In the genomic region with DNA sequence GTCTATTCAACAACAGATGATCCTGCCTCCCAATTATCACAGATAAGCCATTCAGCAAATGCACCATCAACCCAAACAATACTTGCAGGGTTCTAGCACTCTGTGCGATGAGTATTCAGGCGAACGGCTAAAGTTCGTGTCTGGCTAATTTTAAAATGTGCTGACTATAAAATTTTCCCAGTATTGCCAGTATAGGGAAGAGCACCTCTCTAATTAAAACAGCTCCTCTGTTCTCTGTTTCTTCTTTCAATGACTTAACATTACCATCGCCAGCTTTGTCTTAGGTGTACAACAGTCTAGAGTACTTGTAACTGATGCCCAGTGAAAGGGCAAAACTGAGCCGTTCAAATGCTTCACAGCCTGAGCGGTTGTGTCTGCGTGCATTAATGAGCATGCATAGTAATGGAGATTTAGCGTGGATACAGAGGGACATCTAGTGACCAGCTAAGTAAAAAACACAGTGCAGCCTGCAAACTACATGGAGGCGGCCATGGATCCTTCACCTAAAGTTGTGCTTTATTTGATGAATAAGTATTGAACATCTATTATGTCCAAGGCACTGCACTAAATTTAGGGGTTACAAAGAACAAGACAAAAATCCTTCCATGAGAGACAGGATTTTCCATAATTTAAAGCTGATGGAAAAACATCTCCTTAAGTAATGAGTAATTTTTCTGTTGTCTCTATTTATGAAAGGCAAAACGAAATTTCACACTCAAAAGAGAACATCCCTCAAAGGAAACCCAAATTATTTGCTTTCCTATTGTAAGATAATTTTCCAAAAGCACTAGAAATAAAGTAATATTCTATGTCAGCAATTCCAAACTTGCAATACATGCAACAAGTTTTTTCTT, we compare ENCODE assay signal across 8 cellular contexts.
DNase-seq lines count a peak whose midpoint lies in the region; ATAC-seq and TF ChIP-seq lines count a peak whose summit lies in the region.

No MANE protein-coding gene starts in this region.

- no peaks in the 10 kb centered on the region for H3K36me3 Mint-ChIP-seq in stimulated activated memory B cell treated with anti-CD40 and anti-IgM and Interleukin-4, amounts not matched to agents 10 μg/mL and 1 μg/mL and 100 μg/mL, for 72 hours

- H3K27ac ChIP-seq in C4-2B (no peak overlapping the region), HEK293 (ENCODE audit: extremely low read depth, low read depth, low read length) (no peak overlapping the region)

- no peak overlapping the region for H3K4me3 ChIP-seq in HEK293 (ENCODE audit: low read depth, low read length)

- H3K9me3 ChIP-seq in HEK293 (ENCODE audit: control insufficient read depth, insufficient read depth, low read depth, low read length) = no peaks in the 10 kb centered on the region

- no peaks in the 10 kb centered on the region for H3K4me1 ChIP-seq in HEK293 (ENCODE audit: control insufficient read depth, insufficient read depth, low read length)

- H3K36me3 ChIP-seq in HEK293 (ENCODE audit: control insufficient read depth in 2 of 2, insufficient read depth in 1 of 2, low read length in 2 of 2) = no peaks in the 10 kb centered on the region

- H3K4me3 Mint-ChIP-seq in stimulated activated memory B cell treated with anti-CD40 and anti-IgM and Interleukin-4, amounts not matched to agents 10 μg/mL and 1 μg/mL and 100 μg/mL, for 72 hours = no peak overlapping the region

- no peaks in the 10 kb centered on the region for H3K9me3 Mint-ChIP-seq in stimulated activated memory B cell treated with anti-CD40 and anti-IgM and Interleukin-4, amounts not matched to agents 10 μg/mL and 1 μg/mL and 100 μg/mL, for 72 hours

- CTCF ChIA-PET in HEK293 (lab: Yijun Ruan, JAX) = interaction anchor here (0.5 to 1.9 kb wide), 34 partner anchors 11 to 1584 kb away, joined by 3 to 9 read pairs (median 3); no protein-coding TSS in a partner anchor

- H3K27ac Mint-ChIP-seq in stimulated activated memory B cell treated with anti-CD40 and anti-IgM and Interleukin-4, amounts not matched to agents 10 μg/mL and 1 μg/mL and 100 μg/mL, for 72 hours = no peak overlapping the region

- no peaks in the 10 kb centered on the region for H3K27me3 Mint-ChIP-seq in stimulated activated memory B cell treated with anti-CD40 and anti-IgM and Interleukin-4, amounts not matched to agents 10 μg/mL and 1 μg/mL and 100 μg/mL, for 72 hours

- no peaks in the 10 kb centered on the region for H3K4me1 Mint-ChIP-seq in stimulated activated memory B cell treated with anti-CD40 and anti-IgM and Interleukin-4, amounts not matched to agents 10 μg/mL and 1 μg/mL and 100 μg/mL, for 72 hours

- peak; percentile 66 for ATAC-seq in stimulated activated memory B cell treated with anti-CD40 and anti-IgM and Interleukin-4, amounts not matched to agents 10 μg/mL and 1 μg/mL and 100 μg/mL, for 72 hours
- ATAC-seq in HG03039 (IDR thresholded peaks at IDR 0.05; ENCODE audit: unreplicated experiment) = no peak

- POLR2A ChIA-PET in HEK293 (lab: Yijun Ruan, JAX) = no interaction called here

- TF ChIP-seq CTCF in C4-2B (conservative IDR thresholded peaks at IDR 0.05) (peak; percentile 78), HEK293 (tag by site-specific recombination; IDR thresholded peaks at IDR 0.05) (peak; percentile 79)

- DNase-seq in NCI-H526 (lab: John Stamatoyannopoulos, UW) (peak; percentile 45 to 88), astrocyte of the hippocampus (ENCODE audit: low read depth, low spot score) (peak; percentile 88), iPS DF 19.7 (ENCODE audit: low read depth, low spot score) (peak; percentile 23)
- no peak for DNase-seq in stimulated activated CD4-positive, alpha-beta T cell treated with anti-CD3 and anti-CD28 coated beads, Interleukin-4, amount 100 ng/mL, for 1 hour

TF ChIP-seq in HEK293, 187 proteins besides CTCF, POLR2A, EP300 and RAD21 (continues in another document):
- TF ChIP-seq ZNF654 (tag by site-specific recombination; IDR thresholded peaks at IDR 0.05; ENCODE audit: low read depth) (peak; percentile 97), MEIS1 (CRISPR knock-in tag; IDR thresholded peaks at IDR 0.05; ENCODE audit: borderline replicate concordance) (no peak), ZFP41 (tag by site-specific recombination; IDR thresholded peaks at IDR 0.05; ENCODE audit: borderline replicate concordance) (no peak), ZSCAN30 (tag by site-specific recombination; IDR thresholded peaks at IDR 0.05) (no peak), ZNF777 (tag by site-specific recombination; IDR thresholded peaks at IDR 0.05; ENCODE audit: borderline replicate concordance) (no peak), ZBTB48 (tag by site-specific recombination; IDR thresholded peaks at IDR 0.05) (no peak), SCRT2 (tag by site-specific recombination; IDR thresholded peaks at IDR 0.05) (peak; percentile 65; the same call in 1 of the 2 replicates), ZNF596 (tag by site-specific recombination; IDR thresholded peaks at IDR 0.05) (no peak), GLI2 (tag by site-specific recombination; IDR thresholded peaks at IDR 0.05; ENCODE audit: borderline replicate concordance, low read depth) (no peak), ZNF610 (tag by site-specific recombination; IDR thresholded peaks at IDR 0.05; ENCODE audit: borderline replicate concordance) (no peak), ZNF561 (tag by site-specific recombination; IDR thresholded peaks at IDR 0.05; ENCODE audit: borderline replicate concordance) (no peak), RBAK (tag by site-specific recombination; IDR thresholded peaks at IDR 0.05) (no peak), ZNF600 (tag by site-specific recombination; IDR thresholded peaks at IDR 0.05) (no peak), ZNF10 (tag by site-specific recombination; IDR thresholded peaks at IDR 0.05) (no peak), SP2 (tag by site-specific recombination; IDR thresholded peaks at IDR 0.05) (no peak), ZNF785 (tag by site-specific recombination; IDR thresholded peaks at IDR 0.05) (no peak), ZNF707 (tag by site-specific recombination; IDR thresholded peaks at IDR 0.05) (no peak), KLF16 (tag by site-specific recombination; IDR thresholded peaks at IDR 0.05) (no peak), MZF1 (tag by site-specific recombination; IDR thresholded peaks at IDR 0.05; ENCODE audit: borderline replicate concordance) (no peak; the same call in 1 of the 2 replicates), ZXDB (tag by site-specific recombination; IDR thresholded peaks at IDR 0.05) (no peak), ZBTB17 (tag by site-specific recombination; IDR thresholded peaks at IDR 0.05) (peak; percentile 25; the same call in 1 of the 2 replicates)
- TF ChIP-seq, protein P1, sequence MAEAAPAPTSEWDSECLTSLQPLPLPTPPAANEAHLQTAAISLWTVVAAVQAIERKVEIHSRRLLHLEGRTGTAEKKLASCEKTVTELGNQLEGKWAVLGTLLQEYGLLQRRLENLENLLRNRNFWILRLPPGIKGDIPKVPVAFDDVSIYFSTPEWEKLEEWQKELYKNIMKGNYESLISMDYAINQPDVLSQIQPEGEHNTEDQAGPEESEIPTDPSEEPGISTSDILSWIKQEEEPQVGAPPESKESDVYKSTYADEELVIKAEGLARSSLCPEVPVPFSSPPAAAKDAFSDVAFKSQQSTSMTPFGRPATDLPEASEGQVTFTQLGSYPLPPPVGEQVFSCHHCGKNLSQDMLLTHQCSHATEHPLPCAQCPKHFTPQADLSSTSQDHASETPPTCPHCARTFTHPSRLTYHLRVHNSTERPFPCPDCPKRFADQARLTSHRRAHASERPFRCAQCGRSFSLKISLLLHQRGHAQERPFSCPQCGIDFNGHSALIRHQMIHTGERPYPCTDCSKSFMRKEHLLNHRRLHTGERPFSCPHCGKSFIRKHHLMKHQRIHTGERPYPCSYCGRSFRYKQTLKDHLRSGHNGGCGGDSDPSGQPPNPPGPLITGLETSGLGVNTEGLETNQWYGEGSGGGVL (tag by site-specific recombination; IDR thresholded peaks at IDR 0.05) = no peak
- TF ChIP-seq, protein P2, sequence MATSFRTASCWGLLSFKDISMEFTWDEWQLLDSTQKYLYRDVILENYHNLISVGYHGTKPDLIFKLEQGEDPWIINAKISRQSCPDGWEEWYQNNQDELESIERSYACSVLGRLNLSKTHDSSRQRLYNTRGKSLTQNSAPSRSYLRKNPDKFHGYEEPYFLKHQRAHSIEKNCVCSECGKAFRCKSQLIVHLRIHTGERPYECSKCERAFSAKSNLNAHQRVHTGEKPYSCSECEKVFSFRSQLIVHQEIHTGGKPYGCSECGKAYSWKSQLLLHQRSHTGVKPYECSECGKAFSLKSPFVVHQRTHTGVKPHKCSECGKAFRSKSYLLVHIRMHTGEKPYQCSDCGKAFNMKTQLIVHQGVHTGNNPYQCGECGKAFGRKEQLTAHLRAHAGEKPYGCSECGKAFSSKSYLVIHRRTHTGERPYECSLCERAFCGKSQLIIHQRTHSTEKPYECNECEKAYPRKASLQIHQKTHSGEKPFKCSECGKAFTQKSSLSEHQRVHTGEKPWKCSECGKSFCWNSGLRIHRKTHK (tag by site-specific recombination; IDR thresholded peaks at IDR 0.05) = no peak
- TF ChIP-seq, protein P3, sequence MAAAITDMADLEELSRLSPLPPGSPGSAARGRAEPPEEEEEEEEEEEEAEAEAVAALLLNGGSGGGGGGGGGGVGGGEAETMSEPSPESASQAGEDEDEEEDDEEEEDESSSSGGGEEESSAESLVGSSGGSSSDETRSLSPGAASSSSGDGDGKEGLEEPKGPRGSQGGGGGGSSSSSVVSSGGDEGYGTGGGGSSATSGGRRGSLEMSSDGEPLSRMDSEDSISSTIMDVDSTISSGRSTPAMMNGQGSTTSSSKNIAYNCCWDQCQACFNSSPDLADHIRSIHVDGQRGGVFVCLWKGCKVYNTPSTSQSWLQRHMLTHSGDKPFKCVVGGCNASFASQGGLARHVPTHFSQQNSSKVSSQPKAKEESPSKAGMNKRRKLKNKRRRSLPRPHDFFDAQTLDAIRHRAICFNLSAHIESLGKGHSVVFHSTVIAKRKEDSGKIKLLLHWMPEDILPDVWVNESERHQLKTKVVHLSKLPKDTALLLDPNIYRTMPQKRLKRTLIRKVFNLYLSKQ (tag by site-specific recombination; IDR thresholded peaks at IDR 0.05; ENCODE audit: borderline replicate concordance) = no peak
- TF ChIP-seq, protein P4, sequence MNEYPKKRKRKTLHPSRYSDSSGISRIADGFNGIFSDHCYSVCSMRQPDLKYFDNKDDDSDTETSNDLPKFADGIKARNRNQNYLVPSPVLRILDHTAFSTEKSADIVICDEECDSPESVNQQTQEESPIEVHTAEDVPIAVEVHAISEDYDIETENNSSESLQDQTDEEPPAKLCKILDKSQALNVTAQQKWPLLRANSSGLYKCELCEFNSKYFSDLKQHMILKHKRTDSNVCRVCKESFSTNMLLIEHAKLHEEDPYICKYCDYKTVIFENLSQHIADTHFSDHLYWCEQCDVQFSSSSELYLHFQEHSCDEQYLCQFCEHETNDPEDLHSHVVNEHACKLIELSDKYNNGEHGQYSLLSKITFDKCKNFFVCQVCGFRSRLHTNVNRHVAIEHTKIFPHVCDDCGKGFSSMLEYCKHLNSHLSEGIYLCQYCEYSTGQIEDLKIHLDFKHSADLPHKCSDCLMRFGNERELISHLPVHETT (tag by site-specific recombination; IDR thresholded peaks at IDR 0.05) = no peak
